32 cellular contexts compared by ENCODE assay signal in the genomic region with DNA sequence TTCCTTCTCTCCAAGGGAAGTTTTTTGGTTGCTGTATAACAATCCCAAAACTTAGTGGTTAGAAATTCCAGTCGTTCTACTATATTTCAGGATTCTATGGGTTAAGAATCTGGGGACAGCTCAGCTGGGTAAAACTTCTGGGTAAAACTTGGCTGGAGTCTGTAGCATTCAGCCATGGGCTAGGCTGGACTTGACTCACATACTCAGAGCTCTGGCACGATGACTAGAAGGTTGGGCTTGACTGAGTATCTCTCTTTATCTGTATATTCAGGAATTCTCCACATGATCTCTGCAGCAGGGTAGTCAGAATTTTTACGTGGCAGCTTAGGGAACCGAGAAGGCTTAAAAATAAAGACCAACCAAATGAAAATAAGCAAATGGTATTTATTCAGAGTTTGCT. TPM values are rescaled to one million over a fixed set of nuclear protein-coding genes. Genes with fewer than 3 reads are reported as not detected.
DNase-seq lines count a peak whose midpoint lies in the region; TF ChIP-seq lines count a peak whose summit lies in the region.
"Had no signal": no experiment of that assay in that cellular context is flagged by ENCODE, and none has a peak within 500 bp of the region (broad histone marks: within the 10 kb centered on the region; RNA-seq: fewer than 3 reads in every experiment).

No MANE protein-coding gene starts in this region.

- H3K4me1 ChIP-seq in breast epithelium = no peaks in the 10 kb centered on the region
- H3K4me1 ChIP-seq: stomach, tibial nerve had no signal

- H3K4me1 Mint-ChIP-seq in MCF 10A (ENCODE audit: insufficient read depth, unreplicated experiment) = peaks cover 13% of the 10 kb centered on the region
- H3K4me1 Mint-ChIP-seq: endodermal cell, naive B cell had no signal

- TF ChIP-seq POLR2A in breast epithelium (IDR thresholded peaks at IDR 0.05) = no peak

- no peaks in the 10 kb centered on the region for H3K36me3 ChIP-seq in breast epithelium
- no peaks in the 10 kb centered on the region for H3K36me3 ChIP-seq in brain microvascular endothelial cell (replicated peaks)

- CTCF ChIA-PET in MCF 10A (lab: Yijun Ruan, JAX) = interaction anchor here (0.6 to 2.3 kb wide), 6 partner anchors 9 to 207 kb away, joined by 3 to 18 read pairs (median 6); no protein-coding TSS in a partner anchor

- H3K4me3 Mint-ChIP-seq in MCF 10A (ENCODE audit: unreplicated experiment) = no peak overlapping the region
- H3K4me3 Mint-ChIP-seq: activated naive CD8-positive, alpha-beta T cell; CD8-positive, alpha-beta T cell; endodermal cell; naive B cell had no signal

- no peaks in the 10 kb centered on the region for H3K27me3 Mint-ChIP-seq in MCF 10A (ENCODE audit: insufficient read depth, unreplicated experiment)
- H3K27me3 Mint-ChIP-seq: activated naive CD8-positive, alpha-beta T cell had no signal

- DNase-seq in MCF 10A (ENCODE audit: unreplicated experiment) (peak; percentile 49), breast epithelium (ENCODE audit: low spot score in 2 of 2) (no peak), brain microvascular endothelial cell (peak; percentile 1), fibroblast of pulmonary artery (ENCODE audit: low read depth) (peak; percentile 11), NCI-H82 treated with DMSO at 0.1 percent for 48 hours (lab: John Stamatoyannopoulos, UW; ENCODE audit: unreplicated experiment) (no peak), GM13977 (ENCODE audit: low spot score) (no peak), NCI-H2107 treated with DMSO at 0.1 percent for 48 hours (lab: John Stamatoyannopoulos, UW; ENCODE audit: unreplicated experiment) (no peak)
- no peak for DNase-seq in activated T-cell treated with anti-CD3 and anti-CD28 coated beads, Interleukin-2, amount 50 U/mL, for 48 hours
- DNase-seq: activated CD4-positive, alpha-beta T cell treated with anti-CD3 and anti-CD28 coated beads, Interleukin-2, amount 50 U/mL, for 48 hours; activated CD4-positive, CD25-positive, alpha-beta regulatory T cell; activated CD8-positive, alpha-beta memory T cell treated with anti-CD3 and anti-CD28 coated beads, Interleukin-2, amount 50 U/mL, for 48 hours; AML-193; CD8-positive, alpha-beta T cell; DMS153; endodermal cell; GF-D8; Karpas-422; mesenchymal stem cell; naive B cell; NCI-H1048; NCI-H187 treated with DMSO at 0.1 percent for 48 hours; NCI-H748 treated with DMSO at 0.1 percent for 48 hours; OCI-M1; SHP77; stimulated activated CD8-positive, alpha-beta memory T cell treated with anti-CD3 and anti-CD28 coated beads, Interleukin-4, amount 100 ng/mL, for 48 hours; stomach had no signal

- H3K4me3 ChIP-seq in breast epithelium = no peak overlapping the region
- no peak overlapping the region for H3K4me3 ChIP-seq in brain microvascular endothelial cell (ENCODE audit: low read depth, low read length)
- no peak overlapping the region for H3K4me3 ChIP-seq in fibroblast of pulmonary artery (replicated peaks; ENCODE audit: low read depth, low read length)
- H3K4me3 ChIP-seq: stomach, tibial nerve had no signal

- TF ChIP-seq CTCF in MCF 10A (IDR thresholded peaks at IDR 0.05; ENCODE audit: unreplicated experiment) = no peak
- no peak for TF ChIP-seq CTCF in breast epithelium (IDR thresholded peaks at IDR 0.05)
- TF ChIP-seq CTCF in brain microvascular endothelial cell (IDR thresholded peaks at IDR 0.05; ENCODE audit: low read depth, low read length, missing control alignments) = no peak
- TF ChIP-seq CTCF in fibroblast of pulmonary artery (IDR thresholded peaks at IDR 0.05; ENCODE audit: low read length, missing control alignments) = no peak
- no peak for TF ChIP-seq CTCF in GM13977 (IDR thresholded peaks at IDR 0.05; ENCODE audit: extremely low read depth, insufficient read depth, missing control alignments)

- POLR2A ChIA-PET in MCF 10A (lab: Yijun Ruan, JAX) = interaction anchor here (0.6 to 2.7 kb wide), 7 partner anchors 9 to 203 kb away, joined by 3 to 7 read pairs (median 3); no protein-coding TSS in a partner anchor

- H3K27ac ChIP-seq in breast epithelium (no peak overlapping the region), brain microvascular endothelial cell (no peak overlapping the region)
- H3K27ac ChIP-seq: 22Rv1, stomach, tibial nerve had no signal

- BruUV-seq in MCF 10A (replicated peaks; lab: Mats Ljungman, UMichigan) = no TSS peak

- in situ Hi-C loops in brain microvascular endothelial cell (cut with HindIII; ENCODE audit: low pct_ligation_motif_present, low sequenced_read_pairs) (no loop called here), GM13977 (cut with MboI; ENCODE audit: low pct_unique_long_range_greater_than_20kb, low sequenced_read_pairs, unreplicated experiment) (no loop called here)

- H3K36me3 Mint-ChIP-seq in MCF 10A (ENCODE audit: insufficient read depth, unreplicated experiment) = no peaks in the 10 kb centered on the region
- H3K36me3 Mint-ChIP-seq: activated naive CD8-positive, alpha-beta T cell; CD8-positive, alpha-beta T cell; naive B cell had no signal

- no peaks in the 10 kb centered on the region for H3K9me3 Mint-ChIP-seq in MCF 10A (ENCODE audit: unreplicated experiment)
- H3K9me3 Mint-ChIP-seq: CD8-positive, alpha-beta T cell had no signal

- intact Hi-C loops in MCF 10A (cut with micrococcal nuclease) = no loop called here
- intact Hi-C loops in breast epithelium (cut with DNase I; ENCODE audit: low total_unique reads) = no loop called here

- H3K9me3 ChIP-seq in breast epithelium = peaks cover 3 to 5% of the 10 kb centered on the region in 2 donors

- H3K27me3 ChIP-seq in breast epithelium = no peaks in the 10 kb centered on the region
- H3K27me3 ChIP-seq in brain microvascular endothelial cell (replicated peaks) = no peaks in the 10 kb centered on the region
- H3K27me3 ChIP-seq: stomach, tibial nerve had no signal

- peak overlapping the region; percentile 1 for H3K27ac Mint-ChIP-seq in MCF 10A (ENCODE audit: low read depth, unreplicated experiment)
- H3K27ac Mint-ChIP-seq: activated naive CD8-positive, alpha-beta T cell; CD8-positive, alpha-beta T cell; endodermal cell; naive B cell had no signal

RNA-seq across cellular contexts. Expression of a gene that starts 28.2 kb away (rescaled TPM):
- total RNA-seq in MCF 10A (2022) (not detected in 2 replicates), breast epithelium (not detected)
- total RNA-seq: CD8-positive, alpha-beta T cell; endodermal cell; fibroblast of villous mesenchyme; H4; pulmonary artery endothelial cell; tibial nerve had no signal

Comparison
In these comparisons a context has a peak if more than half of its experiments do, and no peak if none do; other contexts are left out.
1. DNase-seq: peak in MCF 10A (single experiment), brain microvascular endothelial cell (single experiment) and fibroblast of pulmonary artery (single experiment); none in breast epithelium (0 of 2), NCI-H82 treated with DMSO at 0.1 percent for 48 hours (single experiment), GM13977 (single experiment), NCI-H2107 treated with DMSO at 0.1 percent for 48 hours (single experiment) and activated T-cell treated with anti-CD3 and anti-CD28 coated beads, Interleukin-2, amount 50 U/mL, for 48 hours (0 of 2).